ENCODE assay signal across 9 cellular contexts in genomic region chr10:79071535-79071923, GRCh38. TPM values are rescaled to one million over a fixed set of nuclear protein-coding genes. Genes with fewer than 3 reads are reported as not detected.
DNase-seq lines count a peak whose midpoint lies in the region; ATAC-seq and TF ChIP-seq lines count a peak whose summit lies in the region.
"Had no signal": no experiment of that assay in that cellular context is flagged by ENCODE, and none has a peak within 500 bp of the region (broad histone marks: within the 10 kb centered on the region; RNA-seq: fewer than 3 reads in every experiment).

No MANE protein-coding gene starts in this region.

- H3K36me3 ChIP-seq in left ventricle myocardium inferior = no peaks in the 10 kb centered on the region
- no peaks in the 10 kb centered on the region for H3K36me3 ChIP-seq in colonic mucosa
- H3K36me3 ChIP-seq in muscle layer of colon (ENCODE audit: insufficient read depth, low read length) = no peaks in the 10 kb centered on the region

- H3K9ac ChIP-seq in colonic mucosa (ENCODE audit: low read depth in 2 of 2, low read length in 2 of 2) (peak overlapping the region; percentile 95 to 99), muscle layer of colon (ENCODE audit: low read length) (peak overlapping the region; percentile 92)

- peak overlapping the region; percentile 89 for H3K4me3 ChIP-seq in left ventricle myocardium inferior
- peak overlapping the region; percentile 79 for H3K4me3 ChIP-seq in colonic mucosa
- H3K4me3 ChIP-seq in muscle layer of colon (ENCODE audit: low read depth in 1 of 2, low read length in 2 of 2) = peak overlapping the region; percentile 79 to 88

- H3K27me3 ChIP-seq in left ventricle myocardium inferior (ENCODE audit: low read depth) (no peaks in the 10 kb centered on the region), colonic mucosa (no peaks in the 10 kb centered on the region), muscle layer of colon (ENCODE audit: control insufficient read depth in 1 of 2, insufficient read depth in 2 of 2, low read length in 2 of 2) (no peaks in the 10 kb centered on the region)

- H3K4me1 ChIP-seq in left ventricle myocardium inferior (peaks cover 89% of the 10 kb centered on the region), colonic mucosa (peaks cover 37% of the 10 kb centered on the region), muscle layer of colon (ENCODE audit: insufficient read depth, low read length) (peaks cover 52% of the 10 kb centered on the region)

- H3K9me3 ChIP-seq in left ventricle myocardium inferior (replicated peaks) (no peaks in the 10 kb centered on the region), colonic mucosa (no peaks in the 10 kb centered on the region), muscle layer of colon (ENCODE audit: low read length) (no peaks in the 10 kb centered on the region)

- H3K27ac ChIP-seq in left ventricle myocardium inferior (replicated peaks) = peak overlapping the region; percentile 99
- H3K27ac ChIP-seq in colonic mucosa = peak overlapping the region; percentile 99
- H3K27ac ChIP-seq in muscle layer of colon (ENCODE audit: low read depth, low read length) = peak overlapping the region; percentile 99

- intact Hi-C loops in left ventricle myocardium inferior (cut with micrococcal nuclease) = loop anchor here (5.0 kb wide), 1 partner anchor 76 kb away; no protein-coding TSS in a partner anchor
- intact Hi-C loops in Right ventricle myocardium superior (cut with DNase I) = loop anchor here (5.0 kb wide), 1 partner anchor 76 kb away; no protein-coding TSS in a partner anchor
- intact Hi-C loops in colonic mucosa (cut with DNase I) = loop anchor here (5.0 kb wide), 1 partner anchor 126 kb away; no protein-coding TSS in a partner anchor
- intact Hi-C loops in left colon (cut with DNase I, micrococcal nuclease) = no loop called here

- ATAC-seq in Right ventricle myocardium superior (ENCODE audit: poor library complexity) = no peak
- ATAC-seq in left colon = no peak
- ATAC-seq in HG03045 (IDR thresholded peaks at IDR 0.05; ENCODE audit: unreplicated experiment) = no peak
- ATAC-seq in GM18511 (IDR thresholded peaks at IDR 0.05; ENCODE audit: unreplicated experiment) = no peak

- TF ChIP-seq CTCF in left ventricle myocardium inferior (IDR thresholded peaks at IDR 0.05; ENCODE audit: borderline replicate concordance) (no peak), colonic mucosa (IDR thresholded peaks at IDR 0.05) (no peak)

- DNase-seq in left ventricle myocardium inferior = no peak
- no peak for DNase-seq in Right ventricle myocardium superior
- DNase-seq in colonic mucosa = no peak
- DNase-seq in left colon = no peak
- no peak for DNase-seq in NCI-H510A treated with DMSO at 0.1 percent for 48 hours (lab: John Stamatoyannopoulos, UW)
- DNase-seq: GDM1 had no signal

RNA-seq across cellular contexts. Expression of gene ZMIZ1, which starts 2.8 kb away (rescaled TPM):
- total RNA-seq in left ventricle myocardium inferior = 55.9 TPM
- 44.8 TPM for total RNA-seq in Right ventricle myocardium superior
- total RNA-seq in colonic mucosa = 10 to 100 TPM; 51.0 to 54.0 TPM
- 10 to 100 TPM; 50.7 to 63.9 TPM for total RNA-seq in left colon

Comparison
In these comparisons a context has a peak if more than half of its experiments do, and no peak if none do; other contexts are left out.
1. intact Hi-C loops: an anchor here in left ventricle myocardium inferior (5.0 kb wide), Right ventricle myocardium superior (5.0 kb wide) and colonic mucosa (5.0 kb wide); none called in left colon.